19 cellular contexts compared by ENCODE assay signal in genomic region chr11:35267504-35267903, GRCh38.
DNase-seq lines count a peak whose midpoint lies in the region; ATAC-seq and TF ChIP-seq lines count a peak whose summit lies in the region.
"Had no signal": no experiment of that assay in that cellular context is flagged by ENCODE, and none has a peak within 500 bp of the region (broad histone marks: within the 10 kb centered on the region; RNA-seq: fewer than 3 reads in every experiment).

No MANE protein-coding gene starts in this region.

- no peaks in the 10 kb centered on the region for H3K27me3 ChIP-seq in BJ (ENCODE audit: control insufficient read depth, insufficient read depth, low read length)
- no peaks in the 10 kb centered on the region for H3K27me3 ChIP-seq in MG63
- H3K27me3 ChIP-seq in body of pancreas = no peaks in the 10 kb centered on the region
- no peaks in the 10 kb centered on the region for H3K27me3 ChIP-seq in osteoblast (ENCODE audit: insufficient read depth, low read length)
- H3K27me3 ChIP-seq: BE2C, left lung had no signal

- H3K4me3 ChIP-seq in BJ (ENCODE audit: low read depth, low read length) (no peak overlapping the region), MG63 (no peak overlapping the region), body of pancreas (no peak overlapping the region), osteoblast (ENCODE audit: insufficient read depth, low read length) (no peak overlapping the region)
- H3K4me3 ChIP-seq: left lung, mucosa of descending colon had no signal

- CTCF ChIA-PET in BJ (lab: Yijun Ruan, JAX) = interaction anchor here (1.6 kb wide), 1 partner anchor 125 kb away, joined by 3 read pairs; no protein-coding TSS in a partner anchor

- peaks cover 10% of the 10 kb centered on the region for H3K27me3 Mint-ChIP-seq in progenitor cell of endocrine pancreas
- H3K27me3 Mint-ChIP-seq: activated T-cell treated with anti-CD3 and anti-CD28 coated beads, Interleukin-2, amount 50 U/mL, for 24 hours had no signal

- H3K36me3 Mint-ChIP-seq in progenitor cell of endocrine pancreas (ENCODE audit: insufficient read depth) = no peaks in the 10 kb centered on the region

- TF ChIP-seq CTCF in BJ (IDR thresholded peaks at IDR 0.05; ENCODE audit: insufficient read depth, low read depth, low read length) (no peak), body of pancreas (IDR thresholded peaks at IDR 0.05) (no peak), osteoblast (IDR thresholded peaks at IDR 0.05; ENCODE audit: extremely low read depth, low read depth, low read length) (no peak), progenitor cell of endocrine pancreas (IDR thresholded peaks at IDR 0.05; ENCODE audit: unreplicated experiment) (no peak)

- H3K9me3 ChIP-seq in MG63 (peaks cover 2% of the 10 kb centered on the region; the same call in 1 of the 2 replicates), body of pancreas (no peaks in the 10 kb centered on the region), osteoblast (ENCODE audit: low read depth, low read length) (no peaks in the 10 kb centered on the region)
- H3K9me3 ChIP-seq: BE2C, left lung, mucosa of descending colon had no signal

- peak overlapping the region in 3 of 4 donors; percentile 62 to 86 (median 69) for H3K27ac ChIP-seq in body of pancreas
- peak overlapping the region; percentile 54 for H3K27ac ChIP-seq in osteoblast (ENCODE audit: low read depth, low read length)
- no peak overlapping the region for H3K27ac ChIP-seq in caudate nucleus (ENCODE audit: low read depth, low read length)
- H3K27ac ChIP-seq: KMS-11, left lung, VCaP had no signal

- POLR2A ChIA-PET in BJ (lab: Charles Lee) = interaction anchor here (0.5 to 1.1 kb wide), 3 partner anchors 14 to 327 kb away, joined by 3 to 5 read pairs (median 5); no protein-coding TSS in a partner anchor

- H3K4me1 Mint-ChIP-seq in progenitor cell of endocrine pancreas (ENCODE audit: low read depth) = peaks cover 16% of the 10 kb centered on the region

- no peak overlapping the region for H3K27ac Mint-ChIP-seq in progenitor cell of endocrine pancreas
- H3K27ac Mint-ChIP-seq: activated T-cell treated with anti-CD3 and anti-CD28 coated beads, Interleukin-2, amount 50 U/mL, for 24 hours had no signal

- peak; percentile 54 for DNase-seq in BJ (ENCODE audit: low read depth)
- DNase-seq in MG63 = peak; percentile 47
- DNase-seq in body of pancreas = no peak
- DNase-seq in osteoblast (ENCODE audit: insufficient read length, low spot score, missing footprints) = peak; percentile 46
- DNase-seq in progenitor cell of endocrine pancreas (ENCODE audit: low spot score, unreplicated experiment) = no peak
- DNase-seq in NCI-H2171 (lab: John Stamatoyannopoulos, UW) = no peak
- DNase-seq in mucosa of gallbladder (ENCODE audit: low spot score) = no peak
- no peak for DNase-seq in caudate nucleus (lab: John Stamatoyannopoulos, UW)
- DNase-seq: activated CD4-positive, alpha-beta T cell treated with anti-CD3 and anti-CD28 coated beads, Interleukin-2, amount 50 U/mL, for 48 hours; activated T-cell treated with anti-CD3 and anti-CD28 coated beads, Interleukin-2, amount 50 U/mL, for 24 hours; BE2C; foreskin melanocyte; left lung; mucosa of descending colon; NCI-H1105 treated with DMSO at 0.1 percent for 48 hours; NCI-H2171 treated with DMSO at 0.1 percent for 48 hours; occipital lobe had no signal

- no peak overlapping the region for H2AFZ ChIP-seq in osteoblast (ENCODE audit: low read length)

- peak overlapping the region; percentile 26 for H3K4me2 ChIP-seq in osteoblast (ENCODE audit: insufficient read depth, low read length)
- H3K4me2 ChIP-seq: KMS-11 had no signal

- no peaks in the 10 kb centered on the region for H3K79me2 ChIP-seq in osteoblast (ENCODE audit: insufficient read depth, low read length)

- peaks cover 59% of the 10 kb centered on the region for H3K4me1 ChIP-seq in body of pancreas
- H3K4me1 ChIP-seq in osteoblast (ENCODE audit: insufficient read depth, low read length) = peaks cover 13% of the 10 kb centered on the region
- H3K4me1 ChIP-seq: BE2C had no signal

- TF ChIP-seq POLR2A in body of pancreas (IDR thresholded peaks at IDR 0.05) = no peak

- peaks cover 3% of the 10 kb centered on the region for H3K9me3 Mint-ChIP-seq in progenitor cell of endocrine pancreas (ENCODE audit: low read depth)

- ATAC-seq in body of pancreas = no peak
- ATAC-seq: left lung, mucosa of descending colon had no signal

- H3K36me3 ChIP-seq in BJ (ENCODE audit: control insufficient read depth, insufficient read depth, low read length) = no peaks in the 10 kb centered on the region
- no peaks in the 10 kb centered on the region for H3K36me3 ChIP-seq in MG63
- no peaks in the 10 kb centered on the region for H3K36me3 ChIP-seq in body of pancreas (replicated peaks in 1 of 2; ENCODE audit: insufficient read depth in 1 of 2, low read depth in 2 of 2)
- H3K36me3 ChIP-seq in osteoblast (ENCODE audit: insufficient read depth, low read length) = no peaks in the 10 kb centered on the region
- H3K36me3 ChIP-seq: BE2C, left lung had no signal

- WGBS in body of pancreas, 2 donors = 83 to 84% methylated on average over 2 of the region's 2 CpGs

- no peak overlapping the region for H3K4me3 Mint-ChIP-seq in progenitor cell of endocrine pancreas (ENCODE audit: low read depth)
- H3K4me3 Mint-ChIP-seq: activated T-cell treated with anti-CD3 and anti-CD28 coated beads, Interleukin-2, amount 50 U/mL, for 24 hours had no signal

- H4K20me1 ChIP-seq in osteoblast (ENCODE audit: insufficient read depth, low read length) = no peaks in the 10 kb centered on the region

- intact Hi-C loops in body of pancreas (cut with DNase I) = no loop called here

Comparison
In these comparisons a context has a peak if more than half of its experiments do, and no peak if none do; other contexts are left out.
1. DNase-seq: peak in BJ (single experiment), MG63 (single experiment) and osteoblast (single experiment); none in body of pancreas (0 of 4), progenitor cell of endocrine pancreas (single experiment), NCI-H2171 (single experiment), mucosa of gallbladder (single experiment) and caudate nucleus (0 of 61).